In the genomic region with DNA sequence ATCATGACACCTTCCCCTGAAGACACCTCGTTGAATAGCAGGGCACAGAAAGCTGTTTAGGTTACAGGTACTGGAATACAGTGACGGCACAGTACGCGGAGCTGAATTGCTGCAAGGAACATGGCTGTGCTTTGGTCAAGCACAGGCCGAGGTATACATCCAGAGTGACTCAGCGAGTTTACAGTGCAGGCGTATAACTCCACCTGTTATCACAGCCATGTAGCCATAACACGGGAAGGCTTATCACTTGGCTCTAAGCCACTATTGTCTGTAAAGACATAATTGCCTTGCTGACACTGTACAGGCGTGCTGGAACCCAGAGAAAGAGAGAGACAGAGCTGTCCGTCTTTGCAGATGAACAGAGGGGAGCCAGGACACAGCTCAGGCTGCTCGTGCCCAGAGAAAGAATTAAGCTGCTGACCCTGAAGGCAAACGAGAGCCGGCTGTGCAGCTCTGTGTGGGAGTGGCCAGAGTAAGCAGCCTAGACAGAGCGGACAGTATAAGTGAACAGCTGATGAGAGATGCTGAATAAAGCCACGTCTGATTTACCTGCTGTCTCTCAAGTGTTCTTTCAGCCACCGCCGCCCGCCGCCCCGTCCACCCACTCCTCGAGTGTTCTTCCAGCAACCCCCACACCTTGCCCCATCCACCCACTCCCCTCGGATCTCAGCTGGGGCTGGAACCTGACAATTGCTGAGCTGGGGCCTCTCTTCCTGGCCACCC, we compare ENCODE assay signal across 1 cellular context.
TF ChIP-seq lines count a peak whose summit lies in the region.

No MANE protein-coding gene starts in this region.

TF ChIP-seq in SK-N-SH treated with all-trans-retinoic acid at 6 μM for 48 hours, 23 proteins besides CTCF, POLR2A, EP300 and RAD21 (continued from another document):
- TF ChIP-seq, protein P1, sequence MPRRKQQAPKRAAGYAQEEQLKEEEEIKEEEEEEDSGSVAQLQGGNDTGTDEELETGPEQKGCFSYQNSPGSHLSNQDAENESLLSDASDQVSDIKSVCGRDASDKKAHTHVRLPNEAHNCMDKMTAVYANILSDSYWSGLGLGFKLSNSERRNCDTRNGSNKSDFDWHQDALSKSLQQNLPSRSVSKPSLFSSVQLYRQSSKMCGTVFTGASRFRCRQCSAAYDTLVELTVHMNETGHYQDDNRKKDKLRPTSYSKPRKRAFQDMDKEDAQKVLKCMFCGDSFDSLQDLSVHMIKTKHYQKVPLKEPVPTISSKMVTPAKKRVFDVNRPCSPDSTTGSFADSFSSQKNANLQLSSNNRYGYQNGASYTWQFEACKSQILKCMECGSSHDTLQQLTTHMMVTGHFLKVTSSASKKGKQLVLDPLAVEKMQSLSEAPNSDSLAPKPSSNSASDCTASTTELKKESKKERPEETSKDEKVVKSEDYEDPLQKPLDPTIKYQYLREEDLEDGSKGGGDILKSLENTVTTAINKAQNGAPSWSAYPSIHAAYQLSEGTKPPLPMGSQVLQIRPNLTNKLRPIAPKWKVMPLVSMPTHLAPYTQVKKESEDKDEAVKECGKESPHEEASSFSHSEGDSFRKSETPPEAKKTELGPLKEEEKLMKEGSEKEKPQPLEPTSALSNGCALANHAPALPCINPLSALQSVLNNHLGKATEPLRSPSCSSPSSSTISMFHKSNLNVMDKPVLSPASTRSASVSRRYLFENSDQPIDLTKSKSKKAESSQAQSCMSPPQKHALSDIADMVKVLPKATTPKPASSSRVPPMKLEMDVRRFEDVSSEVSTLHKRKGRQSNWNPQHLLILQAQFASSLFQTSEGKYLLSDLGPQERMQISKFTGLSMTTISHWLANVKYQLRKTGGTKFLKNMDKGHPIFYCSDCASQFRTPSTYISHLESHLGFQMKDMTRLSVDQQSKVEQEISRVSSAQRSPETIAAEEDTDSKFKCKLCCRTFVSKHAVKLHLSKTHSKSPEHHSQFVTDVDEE (CRISPR knock-in tag; IDR thresholded peaks at IDR 0.05) = peak; percentile 100
- TF ChIP-seq PPARA (CRISPR knock-in tag; IDR thresholded peaks at IDR 0.05; ENCODE audit: borderline replicate concordance) (peak; percentile 100), CSDC2 (CRISPR knock-in tag; IDR thresholded peaks at IDR 0.05) (peak; percentile 100), ZNF70 (CRISPR knock-in tag; IDR thresholded peaks at IDR 0.05) (peak; percentile 96), ESRRG (CRISPR knock-in tag; IDR thresholded peaks at IDR 0.05) (peak; percentile 99), ZNF565 (CRISPR knock-in tag; conservative IDR thresholded peaks at IDR 0.05; ENCODE audit: low read depth) (peak; percentile 100), ARNTL (CRISPR knock-in tag; IDR thresholded peaks at IDR 0.05; ENCODE audit: borderline replicate concordance, low read depth) (peak; percentile 99), ISL1 (CRISPR knock-in tag; IDR thresholded peaks at IDR 0.05) (peak; percentile 92), SNAI2 (CRISPR knock-in tag; IDR thresholded peaks at IDR 0.05) (peak; percentile 100), ZC3H10 (CRISPR knock-in tag; IDR thresholded peaks at IDR 0.05) (no peak), ZFP30 (CRISPR knock-in tag; IDR thresholded peaks at IDR 0.05) (peak; percentile 93), BACH2 (CRISPR knock-in tag; IDR thresholded peaks at IDR 0.05; ENCODE audit: borderline replicate concordance) (peak; percentile 100), ZFP3 (CRISPR knock-in tag; IDR thresholded peaks at IDR 0.05) (peak; percentile 96), CREB5 (CRISPR knock-in tag; IDR thresholded peaks at IDR 0.05; ENCODE audit: low read depth) (peak; percentile 99), RARB (CRISPR knock-in tag; IDR thresholded peaks at IDR 0.05) (no peak), OSR1 (CRISPR knock-in tag; IDR thresholded peaks at IDR 0.05) (no peak), GLIS3 (CRISPR knock-in tag; IDR thresholded peaks at IDR 0.05) (peak; percentile 99), CSRNP3 (CRISPR knock-in tag; IDR thresholded peaks at IDR 0.05) (peak; percentile 99), TOX (CRISPR knock-in tag; IDR thresholded peaks at IDR 0.05; ENCODE audit: borderline replicate concordance) (no peak), ZNF8 (CRISPR knock-in tag; IDR thresholded peaks at IDR 0.05) (peak; percentile 96), TCF4 (CRISPR knock-in tag; IDR thresholded peaks at IDR 0.05; ENCODE audit: borderline replicate concordance) (peak; percentile 98)
- TF ChIP-seq, protein P2, sequence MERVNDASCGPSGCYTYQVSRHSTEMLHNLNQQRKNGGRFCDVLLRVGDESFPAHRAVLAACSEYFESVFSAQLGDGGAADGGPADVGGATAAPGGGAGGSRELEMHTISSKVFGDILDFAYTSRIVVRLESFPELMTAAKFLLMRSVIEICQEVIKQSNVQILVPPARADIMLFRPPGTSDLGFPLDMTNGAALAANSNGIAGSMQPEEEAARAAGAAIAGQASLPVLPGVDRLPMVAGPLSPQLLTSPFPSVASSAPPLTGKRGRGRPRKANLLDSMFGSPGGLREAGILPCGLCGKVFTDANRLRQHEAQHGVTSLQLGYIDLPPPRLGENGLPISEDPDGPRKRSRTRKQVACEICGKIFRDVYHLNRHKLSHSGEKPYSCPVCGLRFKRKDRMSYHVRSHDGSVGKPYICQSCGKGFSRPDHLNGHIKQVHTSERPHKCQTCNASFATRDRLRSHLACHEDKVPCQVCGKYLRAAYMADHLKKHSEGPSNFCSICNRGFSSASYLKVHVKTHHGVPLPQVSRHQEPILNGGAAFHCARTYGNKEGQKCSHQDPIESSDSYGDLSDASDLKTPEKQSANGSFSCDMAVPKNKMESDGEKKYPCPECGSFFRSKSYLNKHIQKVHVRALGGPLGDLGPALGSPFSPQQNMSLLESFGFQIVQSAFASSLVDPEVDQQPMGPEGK (CRISPR knock-in tag; IDR thresholded peaks at IDR 0.05; ENCODE audit: borderline replicate concordance) = peak; percentile 61; the same call in 1 of the 2 replicates
